ENCODE assay signal across 12 cellular contexts in the genomic region with DNA sequence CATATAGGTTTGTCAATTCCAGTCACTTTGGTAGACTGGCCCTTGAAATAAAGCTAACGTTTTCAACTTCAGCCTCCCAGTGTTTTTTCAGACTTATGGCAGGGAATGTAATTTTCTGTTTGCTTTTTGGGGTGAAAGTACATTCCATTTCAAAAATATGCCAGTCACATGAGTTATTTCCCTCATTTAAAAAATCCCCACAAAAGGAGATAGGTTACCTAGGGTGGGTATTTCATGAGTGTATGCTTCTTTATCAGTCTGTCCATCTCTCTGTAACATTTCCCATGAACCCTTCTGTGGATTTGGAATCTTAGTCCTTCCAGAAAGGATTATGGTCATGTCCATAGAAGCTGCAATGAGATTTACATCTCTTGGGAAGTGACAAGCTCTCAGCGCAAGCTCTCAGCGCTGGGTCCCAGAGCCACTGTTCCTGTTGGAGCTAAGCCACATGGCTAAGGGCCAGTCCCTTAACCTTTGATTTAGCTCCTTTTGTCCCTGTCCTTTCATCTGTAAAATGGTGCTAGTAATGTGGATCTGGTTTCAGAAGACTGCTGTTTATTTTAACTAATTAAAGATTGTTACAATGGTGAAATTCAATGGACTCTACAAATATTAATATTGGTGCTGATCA.
A peak's percentile ranks its signal among the peaks of the same experiment; 100 is the strongest.
DNase-seq lines count a peak whose midpoint lies in the region; ATAC-seq and TF ChIP-seq lines count a peak whose summit lies in the region.
"Had no signal": no experiment of that assay in that cellular context is flagged by ENCODE, and none has a peak within 500 bp of the region (broad histone marks: within the 10 kb centered on the region; RNA-seq: fewer than 3 reads in every experiment).

No MANE protein-coding gene starts in this region.

- no peaks in the 10 kb centered on the region for H3K27me3 ChIP-seq in lung (ENCODE audit: control insufficient read depth, insufficient read depth)
- H3K27me3 ChIP-seq in testis = no peaks in the 10 kb centered on the region

- H3K4me3 ChIP-seq in lung (no peak overlapping the region), testis (no peak overlapping the region)

- H3K36me3 ChIP-seq in lung (ENCODE audit: control insufficient read depth in 2 of 2, insufficient read depth in 2 of 2, low read length in 2 of 2) = no peaks in the 10 kb centered on the region
- H3K36me3 ChIP-seq in testis (ENCODE audit: low read depth, missing control alignments) = no peaks in the 10 kb centered on the region

- no peaks in the 10 kb centered on the region for H3K9me3 ChIP-seq in lung (ENCODE audit: control insufficient read depth in 2 of 2, insufficient read depth in 1 of 2, low read length in 1 of 2)
- H3K9me3 ChIP-seq in testis = no peaks in the 10 kb centered on the region

- no peak for TF ChIP-seq CTCF in lung (IDR thresholded peaks at IDR 0.05; ENCODE audit: control extremely low read depth, extremely low read depth)
- TF ChIP-seq CTCF in testis (IDR thresholded peaks at IDR 0.05) = no peak
- TF ChIP-seq CTCF in endothelial cell (IDR thresholded peaks at IDR 0.05; ENCODE audit: unreplicated experiment) = no peak

- no peaks in the 10 kb centered on the region for H3K9me3 Mint-ChIP-seq in activated T-helper 1 cell treated with anti-CD3 and anti-CD28 coated beads, Interleukin-12 subunit alpha, Interleukin-12 subunit beta, Interleukin-2, Interleukin-4 antibody, amounts not matched to agents 30 ng/mL and 10 ng/mL and 1 ng/mL, durations not matched to agents 14 hours and 24 hours and 36 hours
- no peaks in the 10 kb centered on the region for H3K9me3 Mint-ChIP-seq in endothelial cell (ENCODE audit: unreplicated experiment)
- H3K9me3 Mint-ChIP-seq: T-helper 2 cell treated with Interferon-gamma antibody and Interleukin-4, amounts not matched to agents 5 μg/mL and 100 μg/mL, for 36 hours had no signal

- ATAC-seq in lung (ENCODE audit: insufficient read depth, low FRiP score) (no peak), GM21515 (IDR thresholded peaks at IDR 0.05; ENCODE audit: unreplicated experiment) (no peak)

- H3K27ac ChIP-seq in lung (ENCODE audit: low read depth in 1 of 2, low read length in 1 of 2) = no peak overlapping the region
- H3K27ac ChIP-seq in testis = no peak overlapping the region
- H3K27ac ChIP-seq: HL-60 had no signal

- H3K4me3 Mint-ChIP-seq in activated T-helper 1 cell treated with anti-CD3 and anti-CD28 coated beads, Interleukin-12 subunit alpha, Interleukin-12 subunit beta, Interleukin-2, Interleukin-4 antibody, amounts not matched to agents 30 ng/mL and 10 ng/mL and 1 ng/mL, durations not matched to agents 14 hours and 24 hours and 36 hours = no peak overlapping the region
- no peak overlapping the region for H3K4me3 Mint-ChIP-seq in endothelial cell (ENCODE audit: unreplicated experiment)
- H3K4me3 Mint-ChIP-seq: T-helper 2 cell treated with Interferon-gamma antibody and Interleukin-4, amounts not matched to agents 5 μg/mL and 100 μg/mL, for 36 hours had no signal

- WGBS in lung, 2 donors = 47 to 68% methylated on average over 3 of the region's 3 CpGs
- WGBS in testis, 2 donors = 61 to 74% methylated on average over 3 of the region's 3 CpGs

- H3K27me3 Mint-ChIP-seq in activated T-helper 1 cell treated with anti-CD3 and anti-CD28 coated beads, Interleukin-12 subunit alpha, Interleukin-12 subunit beta, Interleukin-2, Interleukin-4 antibody, amounts not matched to agents 30 ng/mL and 10 ng/mL and 1 ng/mL, durations not matched to agents 14 hours and 24 hours and 36 hours (ENCODE audit: insufficient read depth) = no peaks in the 10 kb centered on the region
- H3K27me3 Mint-ChIP-seq in endothelial cell (ENCODE audit: unreplicated experiment) = peaks cover 4% of the 10 kb centered on the region

- H3K4me1 ChIP-seq in lung (ENCODE audit: control insufficient read depth in 2 of 2, insufficient read depth in 2 of 2, low read length in 2 of 2) = peaks cover 13 to 15% of the 10 kb centered on the region in 2 donors
- peaks cover 12% of the 10 kb centered on the region for H3K4me1 ChIP-seq in testis

- peaks cover 27% of the 10 kb centered on the region for H3K4me1 Mint-ChIP-seq in activated T-helper 1 cell treated with anti-CD3 and anti-CD28 coated beads, Interleukin-12 subunit alpha, Interleukin-12 subunit beta, Interleukin-2, Interleukin-4 antibody, amounts not matched to agents 30 ng/mL and 10 ng/mL and 1 ng/mL, durations not matched to agents 14 hours and 24 hours and 36 hours (ENCODE audit: low read depth)
- peaks cover 19% of the 10 kb centered on the region for H3K4me1 Mint-ChIP-seq in endothelial cell (ENCODE audit: unreplicated experiment)

- peaks cover 11% of the 10 kb centered on the region for H3K36me3 Mint-ChIP-seq in activated T-helper 1 cell treated with anti-CD3 and anti-CD28 coated beads, Interleukin-12 subunit alpha, Interleukin-12 subunit beta, Interleukin-2, Interleukin-4 antibody, amounts not matched to agents 30 ng/mL and 10 ng/mL and 1 ng/mL, durations not matched to agents 14 hours and 24 hours and 36 hours (ENCODE audit: low read depth)
- peaks cover 6% of the 10 kb centered on the region for H3K36me3 Mint-ChIP-seq in endothelial cell (ENCODE audit: low read depth, unreplicated experiment)

- DNase-seq in DMS153 (lab: John Stamatoyannopoulos, UW) (peak; percentile 81), NCI-H1105 (lab: John Stamatoyannopoulos, UW) (peak; percentile 63), lung (ENCODE audit: low spot score) (peak; percentile 61), testis (no peak), endothelial cell (ENCODE audit: low spot score) (no peak)
- DNase-seq in activated T-helper 1 cell treated with anti-CD3 and anti-CD28 coated beads, Interleukin-12 subunit alpha, Interleukin-12 subunit beta, Interleukin-2, Interleukin-4 antibody, amounts not matched to agents 30 ng/mL and 10 ng/mL and 1 ng/mL, durations not matched to agents 14 hours and 24 hours and 36 hours (ENCODE audit: low spot score) = no peak
- no peak for DNase-seq in stimulated activated CD4-positive, alpha-beta T cell treated with anti-CD3 and anti-CD28 coated beads, Interleukin-12 subunit alpha, Interleukin-12 subunit beta, amount 100 ng/mL, for 4 hours
- DNase-seq: foreskin fibroblast, posterior cingulate gyrus had no signal

- no peak for TF ChIP-seq POLR2A in testis (IDR thresholded peaks at IDR 0.05)

- peak overlapping the region; percentile 13 for H3K27ac Mint-ChIP-seq in activated T-helper 1 cell treated with anti-CD3 and anti-CD28 coated beads, Interleukin-12 subunit alpha, Interleukin-12 subunit beta, Interleukin-2, Interleukin-4 antibody, amounts not matched to agents 30 ng/mL and 10 ng/mL and 1 ng/mL, durations not matched to agents 14 hours and 24 hours and 36 hours
- H3K27ac Mint-ChIP-seq in endothelial cell (ENCODE audit: unreplicated experiment) = no peak overlapping the region
- H3K27ac Mint-ChIP-seq: T-helper 2 cell treated with Interferon-gamma antibody and Interleukin-4, amounts not matched to agents 5 μg/mL and 100 μg/mL, for 36 hours had no signal

- intact Hi-C loops in activated T-helper 1 cell treated with anti-CD3 and anti-CD28 coated beads, Interleukin-12 subunit alpha, Interleukin-12 subunit beta, Interleukin-2, Interleukin-4 antibody, amounts not matched to agents 30 ng/mL and 10 ng/mL and 1 ng/mL, durations not matched to agents 14 hours and 24 hours and 36 hours (cut with micrococcal nuclease) = loop anchor here (10.0 kb wide), 1 partner anchor 1076 kb away; no protein-coding TSS in a partner anchor
- intact Hi-C loops in testis (cut with DNase I; ENCODE audit: low total_unique reads) = no loop called here

Comparison
In these comparisons a context has a peak if more than half of its experiments do, and no peak if none do; other contexts are left out.
1. DNase-seq: peak in DMS153 (single experiment), NCI-H1105 (single experiment) and lung (single experiment); none in activated T-helper 1 cell treated with anti-CD3 and anti-CD28 coated beads, Interleukin-12 subunit alpha, Interleukin-12 subunit beta, Interleukin-2, Interleukin-4 antibody, amounts not matched to agents 30 ng/mL and 10 ng/mL and 1 ng/mL, durations not matched to agents 14 hours and 24 hours and 36 hours (single experiment), stimulated activated CD4-positive, alpha-beta T cell treated with anti-CD3 and anti-CD28 coated beads, Interleukin-12 subunit alpha, Interleukin-12 subunit beta, amount 100 ng/mL, for 4 hours (single experiment), testis (single experiment) and endothelial cell (single experiment).